Comparison of ENCODE assay signal across 8 cellular contexts in genomic region chr19:677601-678380, GRCh38. TPM values are rescaled to one million over a fixed set of nuclear protein-coding genes. Genes with fewer than 3 reads are reported as not detected.
A peak's percentile ranks its signal among the peaks of the same experiment; 100 is the strongest.
DNase-seq lines count a peak whose midpoint lies in the region; ATAC-seq, FAIRE-seq and TF ChIP-seq lines count a peak whose summit lies in the region.

No MANE protein-coding gene starts in this region.

- TF ChIP-seq POLR2A in IMR-90 (IDR thresholded peaks at IDR 0.05; ENCODE audit: low read depth, low read length) (no peak), GM12891 (IDR thresholded peaks at IDR 0.05; ENCODE audit: low read depth, low read length) (no peak)

- TF ChIP-seq CTCF in IMR-90 (conservative IDR thresholded peaks at IDR 0.05; ENCODE audit: low read depth, low read length) (no peak), cardiac fibroblast (IDR thresholded peaks at IDR 0.05; ENCODE audit: low read depth, low read length) (no peak), nephron progenitor cell (IDR thresholded peaks at IDR 0.05) (no peak)

- H3K9me1 ChIP-seq in IMR-90 (ENCODE audit: insufficient read depth, low read length) = peaks cover 12% of the 10 kb centered on the region

- no peaks in the 10 kb centered on the region for H3K9me3 Mint-ChIP-seq in nephron progenitor cell

- POLR2A ChIA-PET in IMR-90 (lab: Charles Lee; ENCODE audit: unreplicated experiment) = interaction anchor here (0.7 kb wide), 1 partner anchor 75 kb away, joined by 3 read pairs; no protein-coding TSS in a partner anchor

- H3K4me2 ChIP-seq in BLaER1 (peak overlapping the region; percentile 44), IMR-90 (ENCODE audit: low read depth, low read length) (peak overlapping the region; percentile 68)

- H4K20me1 ChIP-seq in BLaER1 = peaks cover 34% of the 10 kb centered on the region
- peaks cover 18% of the 10 kb centered on the region for H4K20me1 ChIP-seq in IMR-90 (ENCODE audit: insufficient read depth, low read length)

- H2AK9ac ChIP-seq in IMR-90 (replicated peaks; ENCODE audit: low read depth, low read length, poor library complexity) = peak overlapping the region; percentile 99

- intact Hi-C loops in IMR-90 (cut with micrococcal nuclease) = no loop called here

- H2BK15ac ChIP-seq in IMR-90 (ENCODE audit: low read depth, low read length) = no peak overlapping the region

- H3K56ac ChIP-seq in IMR-90 (ENCODE audit: extremely low read depth, insufficient read depth, low read length) = no peak overlapping the region

- ATAC-seq in IMR-90 (ENCODE audit: low read depth) (no peak), GM19328 (IDR thresholded peaks at IDR 0.05; ENCODE audit: unreplicated experiment) (no peak), GM19455 (IDR thresholded peaks at IDR 0.05; ENCODE audit: unreplicated experiment) (no peak), HG02884 (IDR thresholded peaks at IDR 0.05; ENCODE audit: unreplicated experiment) (no peak)

- H3K4ac ChIP-seq in IMR-90 (ENCODE audit: low read depth, low read length) = peak overlapping the region; percentile 43

- in situ Hi-C loops in IMR-90 (cut with MboI; ENCODE audit: low sequenced_read_pairs) = no loop called here

- 61% methylated on average over 9 of the region's 21 CpGs; no CpG with 5 or more reads in 1 of the 2 experiments for WGBS in IMR-90 (ENCODE audit: extremely low coverage in 2 of 2, insufficient read length in 1 of 2), 2 experiments

- H3K79me1 ChIP-seq in IMR-90 (ENCODE audit: low read depth in 1 of 2, low read length in 2 of 2) = peaks cover 13 to 49% of the 10 kb centered on the region in 2 experiments; a peak in 3 of 4 replicates

- H3K9ac ChIP-seq in BLaER1 = no peak overlapping the region
- H3K9ac ChIP-seq in IMR-90 (ENCODE audit: low read depth, low read length) = peak overlapping the region; percentile 5; the same call in 1 of the 2 replicates

- H4K91ac ChIP-seq in IMR-90 (ENCODE audit: insufficient read depth, low read depth, low read length) = peak overlapping the region; percentile 63

- H3K27me3 Mint-ChIP-seq in nephron progenitor cell (ENCODE audit: low read depth, poor library complexity) = peaks cover 22% of the 10 kb centered on the region

- H4K5ac ChIP-seq in IMR-90 (ENCODE audit: low read depth, low read length) = no peak overlapping the region

- peak overlapping the region; percentile 30 for H3K4me3 Mint-ChIP-seq in nephron progenitor cell

- peak overlapping the region; percentile 77 for H2BK5ac ChIP-seq in IMR-90 (ENCODE audit: low read depth, low read length, poor library complexity, severe bottlenecking)

- no TSS peak for BruUV-seq in IMR-90 (replicated peaks; lab: Mats Ljungman, UMichigan)

- H3K27me3 ChIP-seq in BLaER1 (peaks cover 56% of the 10 kb centered on the region), IMR-90 (ENCODE audit: control insufficient read depth, insufficient read depth, low read length) (no peaks in the 10 kb centered on the region)

- H3K4me1 Mint-ChIP-seq in nephron progenitor cell = peaks cover 26% of the 10 kb centered on the region

- FAIRE-seq in GM12891 (lab: Jason Lieb, UNC) = no peak

- peak overlapping the region; percentile 94 for H2AK5ac ChIP-seq in IMR-90 (ENCODE audit: low read depth, low read length)

- no peak overlapping the region; the same call in 1 of the 2 replicates for H2BK20ac ChIP-seq in IMR-90 (ENCODE audit: low read depth, low read length)

- H3K4me3 ChIP-seq in BLaER1 (no peak overlapping the region), IMR-90 (ENCODE audit: insufficient read depth, low read depth, low read length) (peak overlapping the region; percentile 81; the same call in 1 of the 2 replicates), cardiac fibroblast (replicated peaks in 1 of 2; ENCODE audit: low read depth in 2 of 2, low read length in 2 of 2) (peak overlapping the region; percentile 72 to 79)

- H4K8ac ChIP-seq in IMR-90 (ENCODE audit: low read depth in 2 of 2, low read length in 2 of 2) = peak overlapping the region in 1 of 2 experiments; percentile 74; a peak in 2 of 4 replicates

- H3K36me3 Mint-ChIP-seq in nephron progenitor cell (ENCODE audit: low read depth) = no peaks in the 10 kb centered on the region

- CTCF ChIA-PET in IMR-90 (lab: Yijun Ruan, JAX) = no interaction called here

- H3K14ac ChIP-seq in IMR-90 (replicated peaks; ENCODE audit: low read depth, low read length) = peak overlapping the region; percentile 31; the same call in 1 of the 2 replicates

- H3K9me3 ChIP-seq in BLaER1 (no peaks in the 10 kb centered on the region), IMR-90 (ENCODE audit: control insufficient read depth, insufficient read depth, low read length) (no peaks in the 10 kb centered on the region)

- no peak overlapping the region for H3K27ac Mint-ChIP-seq in nephron progenitor cell

- no peak for TF ChIP-seq RAD21 in IMR-90 (IDR thresholded peaks at IDR 0.05; ENCODE audit: low read length)

- H3K27ac ChIP-seq in BLaER1 (no peak overlapping the region), IMR-90 (ENCODE audit: insufficient read depth, low read length) (peak overlapping the region; percentile 19; the same call in 1 of the 2 replicates)

- dilution Hi-C loops in IMR-90 (cut with HindIII; ENCODE audit: low sequenced_read_pairs, unreplicated experiment) = no loop called here

- H3K4me1 ChIP-seq in BLaER1 (peaks cover 33% of the 10 kb centered on the region), IMR-90 (ENCODE audit: control insufficient read depth, insufficient read depth, low read length) (peaks cover 18% of the 10 kb centered on the region)

- H3K18ac ChIP-seq in IMR-90 (ENCODE audit: low read depth, low read length) = no peak overlapping the region

- H2BK120ac ChIP-seq in IMR-90 (ENCODE audit: low read depth, low read length) = peak overlapping the region; percentile 57

- H3K23ac ChIP-seq in IMR-90 (ENCODE audit: low read depth, low read length) = no peak overlapping the region

- DNase-seq in IMR-90 (no peak), cardiac fibroblast (ENCODE audit: low read depth in 2 of 2) (peak in 1 of 2 donors; percentile 51), nephron progenitor cell (no peak), GM12891 (ENCODE audit: insufficient read length, low spot score) (no peak)

- peak overlapping the region; percentile 4 for H2AFZ ChIP-seq in IMR-90 (replicated peaks; ENCODE audit: low read length, poor library complexity)

- H3K36me3 ChIP-seq in BLaER1 = no peaks in the 10 kb centered on the region
- peaks cover 2% of the 10 kb centered on the region; the same call in 1 of the 2 replicates for H3K36me3 ChIP-seq in IMR-90 (ENCODE audit: control insufficient read depth, insufficient read depth, low read length)

TF ChIP-seq in IMR-90, 13 proteins besides CTCF, POLR2A, EP300 and RAD21 (continues in another document):
- TF ChIP-seq CEBPB (IDR thresholded peaks at IDR 0.05; ENCODE audit: low read depth, low read length) (no peak), USF2 (IDR thresholded peaks at IDR 0.05; ENCODE audit: low read depth, low read length) (no peak), MAZ (IDR thresholded peaks at IDR 0.05; ENCODE audit: borderline replicate concordance, low read depth, low read length) (no peak; the same call in 1 of the 2 replicates), SMC3 (IDR thresholded peaks at IDR 0.05; ENCODE audit: low read depth, low read length) (no peak)

TF ChIP-seq in GM12891, 5 proteins besides CTCF, POLR2A, EP300 and RAD21:
- TF ChIP-seq POU2F2 (IDR thresholded peaks at IDR 0.05; ENCODE audit: low read depth, low read length) = no peak
- no peak for TF ChIP-seq SPI1 (IDR thresholded peaks at IDR 0.05; ENCODE audit: low read depth, low read length)
- TF ChIP-seq PAX5 (IDR thresholded peaks at IDR 0.05; ENCODE audit: insufficient read depth, low read length, severe bottlenecking) = no peak
- TF ChIP-seq TAF1 (IDR thresholded peaks at IDR 0.05; ENCODE audit: low read depth, low read length) = no peak
- TF ChIP-seq POLR2AphosphoS5 (IDR thresholded peaks at IDR 0.05; ENCODE audit: low read depth, low read length) = no peak

RNA-seq across cellular contexts. Expression of gene FSTL3, which starts 1.6 kb away (rescaled TPM):
- total RNA-seq in IMR-90 (2012; rRNA removed) = 32.3 and 39.4 TPM in 2 replicates
- polyA plus RNA-seq in IMR-90 (2012; rRNA removed) = 76.9 and 107 TPM in 2 replicates
- 42.3 and 113 TPM in 2 replicates for polyA plus RNA-seq in IMR-90 (2012; cell fraction: cytosol; rRNA removed)
- 262 and 579 TPM in 2 replicates for polyA plus RNA-seq in IMR-90 (2012; cell fraction: nucleus; rRNA removed; ENCODE audit: low replicate concordance)
- 20.8 TPM for polyA plus RNA-seq in GM12891 (2012; ENCODE audit: low read depth, missing spikeins)

RNA-seq across cellular contexts. Expression of gene RNF126, which starts 14.8 kb away (rescaled TPM):
- 7.0 and 8.6 TPM in 2 replicates for total RNA-seq in IMR-90 (2012; rRNA removed)
- polyA plus RNA-seq in IMR-90 (2012; rRNA removed) = 25.8 and 27.4 TPM in 2 replicates
- 32.5 and 45.6 TPM in 2 replicates for polyA plus RNA-seq in IMR-90 (2012; cell fraction: cytosol; rRNA removed)
- polyA plus RNA-seq in IMR-90 (2012; cell fraction: nucleus; rRNA removed; ENCODE audit: low replicate concordance) = 38.8 and 87.7 TPM in 2 replicates
- polyA plus RNA-seq in GM12891 (2012; ENCODE audit: low read depth, missing spikeins) = 45.1 TPM

RNA-seq across cellular contexts. Expression of gene PRSS57, which starts 17.5 kb away (rescaled TPM):
- not detected in 2 replicates for total RNA-seq in IMR-90 (2012; rRNA removed)
- polyA plus RNA-seq in IMR-90 (2012; rRNA removed) = not detected in 2 replicates
- polyA plus RNA-seq in IMR-90 (2012; cell fraction: cytosol; rRNA removed) = not detected in 2 replicates
- not detected in 2 replicates for polyA plus RNA-seq in IMR-90 (2012; cell fraction: nucleus; rRNA removed; ENCODE audit: low replicate concordance)
- polyA plus RNA-seq in GM12891 (2012; ENCODE audit: low read depth, missing spikeins) = not detected

RNA-seq across cellular contexts. Expression of gene PALM, which starts 30.9 kb away (rescaled TPM):
- total RNA-seq in IMR-90 (2012; rRNA removed) = 2.2 TPM in 2 replicates
- 7.4 and 8.3 TPM in 2 replicates for polyA plus RNA-seq in IMR-90 (2012; rRNA removed)
- polyA plus RNA-seq in IMR-90 (2012; cell fraction: cytosol; rRNA removed) = 7.9 and 11.3 TPM in 2 replicates
- polyA plus RNA-seq in IMR-90 (2012; cell fraction: nucleus; rRNA removed; ENCODE audit: low replicate concordance) = 8.1 and 11.6 TPM in 2 replicates
- 0.73 TPM for polyA plus RNA-seq in GM12891 (2012; ENCODE audit: low read depth, missing spikeins)

RNA-seq across cellular contexts. Expression of gene FGF22, which starts 38.1 kb away (rescaled TPM):
- total RNA-seq in IMR-90 (2012; rRNA removed) = not detected in 2 replicates
- 0.14 and 0.24 TPM in 2 replicates for polyA plus RNA-seq in IMR-90 (2012; rRNA removed)
- 0.21 and 0.22 TPM in 2 replicates for polyA plus RNA-seq in IMR-90 (2012; cell fraction: cytosol; rRNA removed)
- 0.40 and 2.1 TPM in 2 replicates for polyA plus RNA-seq in IMR-90 (2012; cell fraction: nucleus; rRNA removed; ENCODE audit: low replicate concordance)
- polyA plus RNA-seq in GM12891 (2012; ENCODE audit: low read depth, missing spikeins) = 0.09 TPM
